In the genomic region with DNA sequence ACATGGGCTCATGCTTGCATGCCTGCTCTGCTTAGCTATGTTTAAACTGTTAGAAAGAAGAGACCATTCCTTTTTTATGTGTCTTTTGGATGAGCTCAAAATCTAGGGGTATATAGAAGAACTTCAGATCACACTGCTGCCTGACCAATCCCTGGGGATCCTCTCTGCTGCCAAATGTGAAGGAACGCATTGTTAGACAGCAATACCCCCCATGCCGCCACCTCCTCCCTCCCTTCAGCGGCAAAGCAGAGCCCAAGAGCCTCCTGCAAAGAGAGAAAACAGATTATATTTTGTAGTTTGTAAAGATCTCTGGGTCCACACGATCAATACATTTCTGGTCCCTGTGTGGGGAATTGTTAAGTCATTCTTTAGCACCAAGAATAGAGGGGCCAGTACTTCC, we compare ENCODE assay signal across 1 cellular context.
TF ChIP-seq lines count a peak whose summit lies in the region.

No MANE protein-coding gene starts in this region.

TF ChIP-seq in IMR-90, 13 proteins besides CTCF, POLR2A, EP300 and RAD21 (continued from another document):
- TF ChIP-seq CEBPB (IDR thresholded peaks at IDR 0.05; ENCODE audit: low read depth, low read length) (no peak), BHLHE40 (IDR thresholded peaks at IDR 0.05; ENCODE audit: low read depth, low read length) (no peak), RFX5 (IDR thresholded peaks at IDR 0.05; ENCODE audit: low read depth, low read length) (no peak)
